Comparison of ENCODE assay signal across 9 cellular contexts in the genomic region with DNA sequence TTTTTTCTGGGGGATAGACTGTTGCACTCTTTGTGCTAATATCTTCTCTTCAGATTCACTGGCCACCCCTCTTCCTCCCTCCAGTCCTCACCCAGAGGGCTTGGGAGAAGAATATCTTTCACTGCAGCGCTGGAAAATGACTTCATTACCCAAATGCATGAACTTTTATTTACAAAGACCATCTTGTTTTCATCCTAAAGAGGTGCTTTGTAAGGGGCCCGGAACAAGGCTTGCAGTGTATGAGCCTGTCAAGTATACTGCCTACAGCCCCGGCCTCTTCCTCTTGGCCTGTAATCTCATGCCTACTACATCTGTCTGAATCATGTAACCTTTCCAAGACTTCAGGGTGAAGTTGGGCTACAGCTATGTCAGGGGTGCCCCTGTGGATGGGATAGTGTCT. TPM values are rescaled to one million over a fixed set of nuclear protein-coding genes. Genes with fewer than 3 reads are reported as not detected.
DNase-seq lines count a peak whose midpoint lies in the region; ATAC-seq and TF ChIP-seq lines count a peak whose summit lies in the region.
"Had no signal": no experiment of that assay in that cellular context is flagged by ENCODE, and none has a peak within 500 bp of the region (broad histone marks: within the 10 kb centered on the region; RNA-seq: fewer than 3 reads in every experiment).

No MANE protein-coding gene starts in this region.

- no peaks in the 10 kb centered on the region for H3K9me3 Mint-ChIP-seq in natural killer cell

- H3K79me2 ChIP-seq in Karpas-422 (ENCODE audit: low read length): no peaks in the 10 kb centered on the region

- H3K27me3 Mint-ChIP-seq in natural killer cell (ENCODE audit: low read depth in 2 of 2): peaks cover 37 to 89% of the 10 kb centered on the region in 2 donors

- no peak for TF ChIP-seq EP300 in esophagus muscularis mucosa (IDR thresholded peaks at IDR 0.05)

- no peak overlapping the region for H3K4me2 ChIP-seq in Karpas-422 (ENCODE audit: low read depth, low read length, poor library complexity, severe bottlenecking)

- H3K9me3 ChIP-seq in heart left ventricle (no peaks in the 10 kb centered on the region), esophagus muscularis mucosa (no peaks in the 10 kb centered on the region), uterus (no peaks in the 10 kb centered on the region), Karpas-422 (ENCODE audit: low read length) (no peaks in the 10 kb centered on the region)

- H3K4me3 ChIP-seq in heart left ventricle (peak overlapping the region in 10 of 12 donors; percentile 63 to 97 (median 74)), esophagus muscularis mucosa (peak overlapping the region; percentile 84 to 96 (median 91)), uterus (peak overlapping the region; percentile 76 to 84), Karpas-422 (ENCODE audit: low read length) (no peak overlapping the region)

- H3K27ac ChIP-seq in heart left ventricle (peak overlapping the region; percentile 86 to 98 (median 95)), esophagus muscularis mucosa (replicated peaks in 1 of 4) (peak overlapping the region; percentile 92 to 98 (median 93)), uterus (peak overlapping the region; percentile 93 to 98), Karpas-422 (ENCODE audit: low read length) (no peak overlapping the region)

- 14 to 33% (median 30%) methylated on average over 3 of the region's 3 CpGs for WGBS in heart left ventricle, 4 donors
- 58% methylated on average over 3 of the region's 3 CpGs for WGBS in esophagus muscularis mucosa

- peaks cover 16% of the 10 kb centered on the region in 2 donors for H3K4me1 Mint-ChIP-seq in natural killer cell

- peaks cover 0 to 7% (median 0%) of the 10 kb centered on the region in 9 donors for H3K27me3 ChIP-seq in heart left ventricle
- H3K27me3 ChIP-seq in esophagus muscularis mucosa: no peaks in the 10 kb centered on the region
- no peaks in the 10 kb centered on the region for H3K27me3 ChIP-seq in uterus
- H3K27me3 ChIP-seq in Karpas-422 (ENCODE audit: low read length): no peaks in the 10 kb centered on the region

- H4K20me1 ChIP-seq in Karpas-422 (ENCODE audit: insufficient read depth, low read depth, low read length): no peaks in the 10 kb centered on the region

- H3K9ac ChIP-seq in Karpas-422 (ENCODE audit: low read length): no peak overlapping the region

- no peak overlapping the region for H2AFZ ChIP-seq in Karpas-422 (ENCODE audit: low read length)

- no peak overlapping the region for H3K27ac Mint-ChIP-seq in natural killer cell

- H3K36me3 ChIP-seq in heart left ventricle (peaks cover 0 to 11% (median 0%) of the 10 kb centered on the region in 9 donors), esophagus muscularis mucosa (no peaks in the 10 kb centered on the region), uterus (no peaks in the 10 kb centered on the region), Karpas-422 (ENCODE audit: insufficient read depth, low read length) (no peaks in the 10 kb centered on the region)

- peak overlapping the region; percentile 72 for H3K4me3 Mint-ChIP-seq in natural killer cell

- DNase-seq in heart left ventricle (no peak), cardiac septum (ENCODE audit: low spot score) (no peak), esophagus muscularis mucosa (ENCODE audit: extremely low spot score) (no peak), natural killer cell (no peak), uterus (no peak), Karpas-422 (no peak)
- no peak for DNase-seq in stimulated activated naive CD4-positive, alpha-beta T cell treated with Interleukin-2 at 50 U/mL for 16 hours (lab: John Stamatoyannopoulos, UW)
- DNase-seq: AML-193 had no signal

- H3K4me1 ChIP-seq in heart left ventricle: peaks cover 6 to 54% (median 24%) of the 10 kb centered on the region in 12 donors
- peaks cover 20 to 28% (median 27%) of the 10 kb centered on the region in 4 donors for H3K4me1 ChIP-seq in esophagus muscularis mucosa
- H3K4me1 ChIP-seq in uterus: no peaks in the 10 kb centered on the region
- H3K4me1 ChIP-seq in Karpas-422 (ENCODE audit: low read length): no peaks in the 10 kb centered on the region

- TF ChIP-seq CTCF in heart left ventricle (IDR thresholded peaks at IDR 0.05): no peak
- no peak for TF ChIP-seq CTCF in esophagus muscularis mucosa (IDR thresholded peaks at IDR 0.05)
- no peak for TF ChIP-seq CTCF in natural killer cell (IDR thresholded peaks at IDR 0.05)
- TF ChIP-seq CTCF in uterus (IDR thresholded peaks at IDR 0.05): no peak

- TF ChIP-seq POLR2A in heart left ventricle (IDR thresholded peaks at IDR 0.05) (no peak), esophagus muscularis mucosa (IDR thresholded peaks at IDR 0.05; ENCODE audit: low read depth) (no peak), uterus (IDR thresholded peaks at IDR 0.05) (no peak)

- no peaks in the 10 kb centered on the region for H3K9me2 ChIP-seq in Karpas-422 (replicated peaks; ENCODE audit: insufficient read depth, low read length)

- intact Hi-C loops in heart left ventricle (cut with DNase I): loop anchor here in 8 of 10 donors (2.0 to 10.0 kb wide), 8 partner anchors 36 to 73 kb away; no protein-coding TSS in a partner anchor
- intact Hi-C loops in cardiac septum (cut with DNase I): loop anchor here (5.0 kb wide), 1 partner anchor 38 kb away; no protein-coding TSS in a partner anchor
- intact Hi-C loops in esophagus muscularis mucosa (cut with DNase I): loop anchor here (5.0 kb wide), 3 partner anchors 38 to 68 kb away; no protein-coding TSS in a partner anchor
- intact Hi-C loops in natural killer cell (cut with micrococcal nuclease): no loop called here
- intact Hi-C loops in uterus (cut with DNase I; ENCODE audit: low total_unique reads): no loop called here

- no peak for ATAC-seq in heart left ventricle
- ATAC-seq in natural killer cell: no peak
- ATAC-seq in HG03378 (IDR thresholded peaks at IDR 0.05; ENCODE audit: unreplicated experiment): no peak

- no peaks in the 10 kb centered on the region for H3K36me3 Mint-ChIP-seq in natural killer cell

RNA-seq across cellular contexts. Expression of gene LAMA4, which starts 0.6 kb away (rescaled TPM):
- total RNA-seq in heart left ventricle (100 to 1,000 TPM in 2 of 9 donors, 10 to 100 TPM in 7; 42.6 to 132 (median 77.7) TPM), cardiac septum (93.9 TPM), esophagus muscularis mucosa (100 to 1,000 TPM; 261 to 336 (median 303) TPM), natural killer cell (not detected), uterus (100 to 1,000 TPM; 107 to 329 (median 271) TPM)
- polyA plus RNA-seq in heart left ventricle: 10 to 100 TPM; 23.8 to 55.9 TPM
- not detected in 2 replicates for total RNA-seq in Karpas-422 (2014; rRNA removed; shearing (Covaris generic); ENCODE audit: low replicate concordance)

Comparison
In these comparisons a context has a peak if more than half of its experiments do, and no peak if none do; other contexts are left out.
1. RNA of gene LAMA4, which starts 0.6 kb away (total RNA-seq): 261 to 336 TPM in esophagus muscularis mucosa, 107 to 329 TPM in uterus, 93.9 TPM in cardiac septum (single experiment) and 42.6 to 132 TPM in heart left ventricle; not detected in natural killer cell and not detected in Karpas-422; every median in the first group is over 10 times any median in the second.
2. intact Hi-C loops: an anchor here in heart left ventricle (2.0 to 10.0 kb wide), cardiac septum (5.0 kb wide) and esophagus muscularis mucosa (5.0 kb wide); none called in natural killer cell and uterus.